8 cellular contexts compared by ENCODE assay signal in genomic region chr12:13179159-13180074, GRCh38.
A peak's percentile ranks its signal among the peaks of the same experiment; 100 is the strongest.
DNase-seq lines count a peak whose midpoint lies in the region; ATAC-seq and TF ChIP-seq lines count a peak whose summit lies in the region.

No MANE protein-coding gene starts in this region.

- no peak for DNase-seq in coronary artery (ENCODE audit: low spot score)
- peak; percentile 50 for DNase-seq in middle frontal gyrus (ENCODE audit: extremely low spot score, low spot score)
- peak; percentile 14 to 29 for DNase-seq in stimulated activated CD8-positive, alpha-beta memory T cell treated with anti-CD3 and anti-CD28 coated beads, Interleukin-7, amount 100 ng/mL, for 1 hour (ENCODE audit: low read depth in 2 of 2)

- H3K36me3 ChIP-seq in KMS-11 (ENCODE audit: insufficient read depth): no peaks in the 10 kb centered on the region

- H3K4me1 ChIP-seq in KMS-11 (ENCODE audit: low read depth, poor library complexity, severe bottlenecking): peaks cover 71% of the 10 kb centered on the region

- no peaks in the 10 kb centered on the region for H4K20me1 ChIP-seq in KMS-11 (ENCODE audit: insufficient read depth)

- H3K27ac ChIP-seq in KMS-11: peak overlapping the region; percentile 95
- peak overlapping the region in 1 of 2 donors; percentile 83 for H3K27ac ChIP-seq in coronary artery

- peak; percentile 94 for ATAC-seq in GM19463 (IDR thresholded peaks at IDR 0.05; ENCODE audit: unreplicated experiment)
- peak; percentile 81 to 87 for ATAC-seq in activated CD4-positive, CD25-positive, alpha-beta regulatory T cell treated with anti-CD3 and anti-CD28 coated beads, Interleukin-2, amount 50 U/mL, for 24 hours
- ATAC-seq in HG02852 (IDR thresholded peaks at IDR 0.05; ENCODE audit: unreplicated experiment): no peak
- ATAC-seq in GM21576 (IDR thresholded peaks at IDR 0.05; ENCODE audit: unreplicated experiment): no peak

- peak overlapping the region; percentile 60 for H2AFZ ChIP-seq in KMS-11 (ENCODE audit: low read depth)

- no peak overlapping the region for H3K4me3 ChIP-seq in KMS-11 (IDR thresholded peaks at IDR 0.05; ENCODE audit: insufficient read depth, low read depth, low read length)
- H3K4me3 ChIP-seq in coronary artery: peak overlapping the region; percentile 61

- TF ChIP-seq CTCF in KMS-11 (conservative IDR thresholded peaks at IDR 0.05; ENCODE audit: low read depth, low read length): no peak
- no peak for TF ChIP-seq CTCF in coronary artery (IDR thresholded peaks at IDR 0.05)

- H3K79me2 ChIP-seq in KMS-11 (ENCODE audit: insufficient read depth, low read depth): no peaks in the 10 kb centered on the region

- H3K9ac ChIP-seq in KMS-11: peak overlapping the region; percentile 82

- H3K27me3 ChIP-seq in KMS-11 (ENCODE audit: insufficient read depth, low read depth): no peaks in the 10 kb centered on the region

- peak overlapping the region; percentile 92 for H3K4me2 ChIP-seq in KMS-11

Comparison
In these comparisons a context has a peak if more than half of its experiments do, and no peak if none do; other contexts are left out.
1. ATAC-seq: peak in GM19463 (single experiment) and activated CD4-positive, CD25-positive, alpha-beta regulatory T cell treated with anti-CD3 and anti-CD28 coated beads, Interleukin-2, amount 50 U/mL, for 24 hours (2 of 2); none in HG02852 (single experiment) and GM21576 (single experiment).